19 cellular contexts compared by ENCODE assay signal in genomic region chr6:141195251-141195832, GRCh38.
DNase-seq lines count a peak whose midpoint lies in the region; ATAC-seq and TF ChIP-seq lines count a peak whose summit lies in the region.
"Had no signal": no experiment of that assay in that cellular context is flagged by ENCODE, and none has a peak within 500 bp of the region (broad histone marks: within the 10 kb centered on the region; RNA-seq: fewer than 3 reads in every experiment).

No MANE protein-coding gene starts in this region.

- no peak overlapping the region for H3K4me3 Mint-ChIP-seq in stimulated activated memory B cell treated with anti-CD40 and anti-IgM and Interleukin-4, amounts not matched to agents 10 μg/mL and 1 μg/mL and 100 μg/mL, for 72 hours
- H3K4me3 Mint-ChIP-seq in activated T-cell treated with anti-CD3 and anti-CD28 coated beads, Interleukin-2, amount 50 U/mL, for 4 hours: no peak overlapping the region
- H3K4me3 Mint-ChIP-seq: activated naive CD8-positive, alpha-beta T cell treated with anti-CD3 and anti-CD28 coated beads, Interleukin-2, amount 50 U/mL, for 24 hours; activated T-cell treated with anti-CD3 and anti-CD28 coated beads, Interleukin-2, amount 50 U/mL, for 24 hours; effector memory CD8-positive, alpha-beta T cell; immature natural killer cell; nephron had no signal

- H3K27me3 Mint-ChIP-seq in stimulated activated memory B cell treated with anti-CD40 and anti-IgM and Interleukin-4, amounts not matched to agents 10 μg/mL and 1 μg/mL and 100 μg/mL, for 72 hours: no peaks in the 10 kb centered on the region
- H3K27me3 Mint-ChIP-seq in activated T-cell treated with anti-CD3 and anti-CD28 coated beads, Interleukin-2, amount 50 U/mL, for 4 hours (ENCODE audit: low read depth): no peaks in the 10 kb centered on the region
- H3K27me3 Mint-ChIP-seq: activated naive CD8-positive, alpha-beta T cell treated with anti-CD3 and anti-CD28 coated beads, Interleukin-2, amount 50 U/mL, for 24 hours; activated T-cell treated with anti-CD3 and anti-CD28 coated beads, Interleukin-2, amount 50 U/mL, for 24 hours; effector memory CD8-positive, alpha-beta T cell had no signal

- H3K36me3 ChIP-seq in SU-DHL-6 (ENCODE audit: low read length): no peaks in the 10 kb centered on the region
- H3K36me3 ChIP-seq in osteoblast (ENCODE audit: insufficient read depth, low read length): no peaks in the 10 kb centered on the region

- H4K20me1 ChIP-seq in SU-DHL-6 (ENCODE audit: low read depth, low read length): no peaks in the 10 kb centered on the region
- H4K20me1 ChIP-seq in osteoblast (ENCODE audit: insufficient read depth, low read length): no peaks in the 10 kb centered on the region

- H3K79me2 ChIP-seq in SU-DHL-6 (ENCODE audit: insufficient read depth, low read length): no peaks in the 10 kb centered on the region
- H3K79me2 ChIP-seq in osteoblast (ENCODE audit: insufficient read depth, low read length): no peaks in the 10 kb centered on the region

- TF ChIP-seq CTCF in SU-DHL-6 (IDR thresholded peaks at IDR 0.05; ENCODE audit: insufficient read depth, low read length, poor library complexity, severe bottlenecking) (no peak), osteoblast (IDR thresholded peaks at IDR 0.05; ENCODE audit: extremely low read depth, low read depth, low read length) (no peak)

- H3K27ac Mint-ChIP-seq in stimulated activated memory B cell treated with anti-CD40 and anti-IgM and Interleukin-4, amounts not matched to agents 10 μg/mL and 1 μg/mL and 100 μg/mL, for 72 hours: no peak overlapping the region
- H3K27ac Mint-ChIP-seq: activated naive CD8-positive, alpha-beta T cell treated with anti-CD3 and anti-CD28 coated beads, Interleukin-2, amount 50 U/mL, for 24 hours; activated T-cell treated with anti-CD3 and anti-CD28 coated beads, Interleukin-2, amount 50 U/mL, for 24 hours; effector memory CD8-positive, alpha-beta T cell; immature natural killer cell; nephron had no signal

- H2AFZ ChIP-seq in SU-DHL-6 (ENCODE audit: low read depth, low read length, severe bottlenecking): peak overlapping the region; percentile 78
- H2AFZ ChIP-seq in osteoblast (ENCODE audit: low read length): peak overlapping the region; percentile 13

- H3K4me1 Mint-ChIP-seq in stimulated activated memory B cell treated with anti-CD40 and anti-IgM and Interleukin-4, amounts not matched to agents 10 μg/mL and 1 μg/mL and 100 μg/mL, for 72 hours: no peaks in the 10 kb centered on the region
- H3K4me1 Mint-ChIP-seq in activated T-cell treated with anti-CD3 and anti-CD28 coated beads, Interleukin-2, amount 50 U/mL, for 4 hours (ENCODE audit: low read depth): no peaks in the 10 kb centered on the region
- H3K4me1 Mint-ChIP-seq: activated naive CD8-positive, alpha-beta T cell treated with anti-CD3 and anti-CD28 coated beads, Interleukin-2, amount 50 U/mL, for 24 hours; immature natural killer cell; nephron had no signal

- DNase-seq in NCI-H82 (lab: John Stamatoyannopoulos, UW) (peak; percentile 14), NCI-H82 treated with DMSO at 0.1 percent for 48 hours (lab: John Stamatoyannopoulos, UW; ENCODE audit: unreplicated experiment) (no peak), osteoblast (ENCODE audit: insufficient read length, low spot score, missing footprints) (no peak)
- no peak for DNase-seq in activated T-cell treated with anti-CD3 and anti-CD28 coated beads, Interleukin-2, amount 50 U/mL, for 4 hours
- DNase-seq: activated CD4-positive, alpha-beta T cell treated with anti-CD3 and anti-CD28 coated beads for 48 hours; activated naive CD8-positive, alpha-beta T cell treated with anti-CD3 and anti-CD28 coated beads, Interleukin-2, amount 50 U/mL, for 24 hours; activated T-cell treated with anti-CD3 and anti-CD28 coated beads, Interleukin-2, amount 50 U/mL, for 24 hours; effector memory CD8-positive, alpha-beta T cell; H7; immature natural killer cell; mammary epithelial cell; NCI-H187 treated with DMSO at 0.1 percent for 48 hours; NCI-H524; testis had no signal

- H3K4me3 ChIP-seq in SU-DHL-6 (ENCODE audit: insufficient read depth, low read length, poor library complexity, severe bottlenecking): no peak overlapping the region
- no peak overlapping the region for H3K4me3 ChIP-seq in osteoblast (ENCODE audit: insufficient read depth, low read length)
- H3K4me3 ChIP-seq: testis had no signal

- no peaks in the 10 kb centered on the region for H3K4me1 ChIP-seq in osteoblast (ENCODE audit: insufficient read depth, low read length)
- H3K4me1 ChIP-seq: testis had no signal

- no peaks in the 10 kb centered on the region; the same call in 1 of the 2 replicates for H3K9me3 ChIP-seq in SU-DHL-6 (ENCODE audit: insufficient read depth, low read length)
- H3K9me3 ChIP-seq in osteoblast (ENCODE audit: low read depth, low read length): peaks cover 2% of the 10 kb centered on the region
- H3K9me3 ChIP-seq: testis had no signal

- H3K27ac ChIP-seq in SU-DHL-6 (ENCODE audit: low read depth, low read length): no peak overlapping the region
- no peak overlapping the region for H3K27ac ChIP-seq in osteoblast (ENCODE audit: low read depth, low read length)
- H3K27ac ChIP-seq: testis had no signal

- H3K9me3 Mint-ChIP-seq in stimulated activated memory B cell treated with anti-CD40 and anti-IgM and Interleukin-4, amounts not matched to agents 10 μg/mL and 1 μg/mL and 100 μg/mL, for 72 hours: peaks cover 6% of the 10 kb centered on the region
- H3K9me3 Mint-ChIP-seq in activated T-cell treated with anti-CD3 and anti-CD28 coated beads, Interleukin-2, amount 50 U/mL, for 4 hours: peaks cover 11% of the 10 kb centered on the region
- H3K9me3 Mint-ChIP-seq: effector memory CD8-positive, alpha-beta T cell had no signal

- no peaks in the 10 kb centered on the region for H3F3A ChIP-seq in SU-DHL-6 (ENCODE audit: insufficient read depth)

- peak; percentile 77 for ATAC-seq in HG03280 (IDR thresholded peaks at IDR 0.05; ENCODE audit: unreplicated experiment)
- no peak for ATAC-seq in stimulated activated memory B cell treated with anti-CD40 and anti-IgM and Interleukin-4, amounts not matched to agents 10 μg/mL and 1 μg/mL and 100 μg/mL, for 72 hours
- ATAC-seq in activated T-cell treated with anti-CD3 and anti-CD28 coated beads, Interleukin-2, amount 50 U/mL, for 4 hours: no peak
- ATAC-seq in GM21717 (IDR thresholded peaks at IDR 0.05; ENCODE audit: unreplicated experiment): no peak
- ATAC-seq: activated naive CD8-positive, alpha-beta T cell treated with anti-CD3 and anti-CD28 coated beads, Interleukin-2, amount 50 U/mL, for 24 hours; effector memory CD8-positive, alpha-beta T cell had no signal

- H3K9ac ChIP-seq in SU-DHL-6 (ENCODE audit: low read length): no peak overlapping the region

- H3K27me3 ChIP-seq in SU-DHL-6 (ENCODE audit: low read length) (no peaks in the 10 kb centered on the region), osteoblast (ENCODE audit: insufficient read depth, low read length) (no peaks in the 10 kb centered on the region)
- H3K27me3 ChIP-seq: testis had no signal

- H3K9me2 ChIP-seq in SU-DHL-6 (replicated peaks; ENCODE audit: insufficient read depth, low read length): no peaks in the 10 kb centered on the region

- no peaks in the 10 kb centered on the region for H3K36me3 Mint-ChIP-seq in stimulated activated memory B cell treated with anti-CD40 and anti-IgM and Interleukin-4, amounts not matched to agents 10 μg/mL and 1 μg/mL and 100 μg/mL, for 72 hours
- no peaks in the 10 kb centered on the region for H3K36me3 Mint-ChIP-seq in activated T-cell treated with anti-CD3 and anti-CD28 coated beads, Interleukin-2, amount 50 U/mL, for 4 hours (ENCODE audit: insufficient read depth)
- H3K36me3 Mint-ChIP-seq: immature natural killer cell had no signal

- H3K4me2 ChIP-seq in SU-DHL-6 (ENCODE audit: low read depth, low read length, poor library complexity, severe bottlenecking) (no peak overlapping the region), osteoblast (ENCODE audit: insufficient read depth, low read length) (no peak overlapping the region)
